ENCODE assay signal across 8 cellular contexts in genomic region chr11:129895126-129896041, GRCh38. TPM values are rescaled to one million over a fixed set of nuclear protein-coding genes. Genes with fewer than 3 reads are reported as not detected.
DNase-seq lines count a peak whose midpoint lies in the region; ATAC-seq and TF ChIP-seq lines count a peak whose summit lies in the region.

Gene NFRKB, minus strand, starts transcription at chr11:129895578. Its CDS starts 2,729 bp downstream, at chr11:129892849.

- DNase-seq in EH (ENCODE audit: low read depth), result peak; percentile 72
- DNase-seq in Kasumi-1 (lab: John Stamatoyannopoulos, UW), result peak; percentile 74 to 75
- peak; percentile 63 to 79 for DNase-seq in SHP77 (lab: John Stamatoyannopoulos, UW)
- DNase-seq in activated gamma-delta T cell (lab: John Stamatoyannopoulos, UW), result peak; percentile 79
- DNase-seq in fibroblast of villous mesenchyme (ENCODE audit: low read depth), result peak; percentile 60
- DNase-seq in neural crest cell (ENCODE audit: low read depth, low spot score), result peak; percentile 88

- peaks cover 15% of the 10 kb centered on the region for H3K4me1 ChIP-seq in stomach smooth muscle (ENCODE audit: control insufficient read depth, insufficient read depth, low read length)

- H3K4me3 ChIP-seq in fibroblast of villous mesenchyme (ENCODE audit: low read depth, low read length) (peak within 1 kb of the TSS; percentile 86), stomach smooth muscle (ENCODE audit: low read length in 2 of 2) (peak within 1 kb of the TSS; percentile 81 to 93)

- ATAC-seq in GM21825 (IDR thresholded peaks at IDR 0.05; ENCODE audit: unreplicated experiment), result peak; percentile 96

- peak within 1 kb of the TSS; percentile 64 for H3K27ac Mint-ChIP-seq in neural crest cell (ENCODE audit: unreplicated experiment)

- TF ChIP-seq CTCF in fibroblast of villous mesenchyme (IDR thresholded peaks at IDR 0.05; ENCODE audit: insufficient read depth, low read depth, low read length) (no peak), neural crest cell (conservative IDR thresholded peaks at IDR 0.05) (no peak)

- H3K27me3 ChIP-seq in stomach smooth muscle (ENCODE audit: control insufficient read depth in 1 of 2, insufficient read depth in 2 of 2, low read length in 2 of 2), result no peaks in the 10 kb centered on the region

- H3K9ac ChIP-seq in stomach smooth muscle (ENCODE audit: low read length in 2 of 2), result peak within 1 kb of the TSS; percentile 83 to 88

- H3K4me1 Mint-ChIP-seq in neural crest cell, result peaks cover 26% of the 10 kb centered on the region

- peaks cover 11% of the 10 kb centered on the region for H3K36me3 Mint-ChIP-seq in neural crest cell (ENCODE audit: low read depth)

- no peaks in the 10 kb centered on the region for H3K27me3 Mint-ChIP-seq in neural crest cell (ENCODE audit: low read depth)

- peak within 1 kb of the TSS; percentile 37 for H3K27ac ChIP-seq in stomach smooth muscle (ENCODE audit: low read length)

- no peaks in the 10 kb centered on the region for H3K9me3 Mint-ChIP-seq in neural crest cell

- peaks cover 10 to 15% of the 10 kb centered on the region in 2 donors for H3K36me3 ChIP-seq in stomach smooth muscle (ENCODE audit: control insufficient read depth in 2 of 2, insufficient read depth in 2 of 2, low read length in 2 of 2)

- H3K4me3 Mint-ChIP-seq in neural crest cell, result peak within 1 kb of the TSS; percentile 94

- H3K9me3 ChIP-seq in stomach smooth muscle (ENCODE audit: control insufficient read depth in 2 of 2, low read length in 2 of 2), result no peaks in the 10 kb centered on the region

RNA-seq across cellular contexts. Expression of gene NFRKB, which starts in this region (rescaled TPM):
- 17.4 and 22.5 TPM in 2 replicates for total RNA-seq in fibroblast of villous mesenchyme
- total RNA-seq in neural crest cell, result 56.9 and 58.6 TPM in 2 replicates

Comparison
In these comparisons a context has a peak if more than half of its experiments do, and no peak if none do; other contexts are left out.
1. Peak in every context shown above with its lines: DNase-seq, ATAC-seq, H3K4me3 ChIP-seq and H3K27ac ChIP-seq.